ENCODE assay signal across 1 cellular context in genomic region chr6:111842271-111842822, GRCh38.
TF ChIP-seq lines count a peak whose summit lies in the region.

No MANE protein-coding gene starts in this region.

TF ChIP-seq in K562, 482 proteins besides CTCF, POLR2A, EP300 and RAD21:
- TF ChIP-seq ZNF133 (CRISPR knock-in tag; IDR thresholded peaks at IDR 0.05) (no peak), ZNF3 (CRISPR knock-in tag; IDR thresholded peaks at IDR 0.05) (no peak), SUPT5H (IDR thresholded peaks at IDR 0.05) (no peak), WHSC1 (IDR thresholded peaks at IDR 0.05; ENCODE audit: low read length) (no peak), FOXK2 (conservative IDR thresholded peaks at IDR 0.05 in 1 of 2, IDR thresholded peaks at IDR 0.05 in 1 of 2; ENCODE audit: low read depth in 2 of 2) (no peak)
